In genomic region chr11:12143461-12144258, GRCh38 we compare ENCODE assay signal across 1 cellular context.
TF ChIP-seq lines count a peak whose summit lies in the region.

No MANE protein-coding gene starts in this region.

TF ChIP-seq in HepG2, 621 proteins besides CTCF, POLR2A, EP300 and RAD21 (continued from another document):
- TF ChIP-seq ZBTB33 (CRISPR knock-in tag; IDR thresholded peaks at IDR 0.05) (0 out of 2 replicates have a peak, but pooled peaks have one; percentile 57), ZNF160 (CRISPR knock-in tag; IDR thresholded peaks at IDR 0.05) (no peak), GATAD1 (CRISPR knock-in tag; IDR thresholded peaks at IDR 0.05) (no peak), SP5 (CRISPR knock-in tag; IDR thresholded peaks at IDR 0.05; ENCODE audit: borderline replicate concordance, low read depth) (0 out of 2 replicates have a peak, but pooled peaks have one; percentile 12), NCOA5 (CRISPR knock-in tag; IDR thresholded peaks at IDR 0.05) (no peak), ZKSCAN5 (CRISPR knock-in tag; IDR thresholded peaks at IDR 0.05) (no peak)
TF ChIP-seq in HepG2: peak in this region for 2.
